ENCODE assay signal across 8 cellular contexts in the genomic region with DNA sequence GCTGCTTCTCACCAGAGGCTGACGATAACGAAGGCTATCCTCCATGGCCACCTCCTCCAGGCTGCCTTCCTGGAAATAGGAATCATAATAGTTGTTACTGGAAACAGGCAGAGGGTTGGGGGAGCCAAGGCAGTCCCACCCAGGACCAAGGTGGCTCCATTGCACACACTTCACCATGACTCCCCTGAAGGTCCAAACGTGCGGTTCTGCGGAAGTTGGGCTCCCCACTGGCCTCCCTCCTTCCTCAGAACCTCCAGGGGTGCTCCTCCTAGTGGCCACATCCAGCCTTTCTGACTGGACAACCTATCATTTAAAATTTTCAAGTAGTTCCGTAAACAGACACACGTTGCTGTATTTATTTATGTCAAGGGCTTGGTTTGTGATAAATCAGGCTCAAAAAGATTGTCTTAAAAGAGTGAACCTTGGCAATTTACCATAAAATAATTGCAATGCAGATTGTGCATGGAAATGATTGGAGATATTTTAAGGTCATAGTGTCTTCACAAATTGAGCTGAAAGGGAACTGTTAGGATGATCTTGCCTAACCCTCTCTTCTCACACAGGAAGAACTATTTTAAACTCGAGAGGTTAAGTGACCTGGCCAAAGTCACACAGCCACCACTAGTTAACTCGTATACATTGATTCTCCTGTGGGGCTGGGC. TPM values are rescaled to one million over a fixed set of nuclear protein-coding genes. Genes with fewer than 3 reads are reported as not detected.
DNase-seq lines count a peak whose midpoint lies in the region; ATAC-seq and TF ChIP-seq lines count a peak whose summit lies in the region.

No MANE protein-coding gene starts in this region.

- peaks cover 52% of the 10 kb centered on the region for H3K4me1 Mint-ChIP-seq in activated CD4-positive, alpha-beta memory T cell treated with anti-CD3 and anti-CD28 coated beads, Interleukin-2, amount 10 ng/mL, durations not matched to agents 7 days and 5 days
- peaks cover 24 to 54% (median 28%) of the 10 kb centered on the region in 7 donors for H3K4me1 Mint-ChIP-seq in naive thymus-derived CD4-positive, alpha-beta T cell

- CTCF ChIA-PET in activated CD4-positive, alpha-beta memory T cell treated with anti-CD3 and anti-CD28 coated beads, Interleukin-2, amount 10 ng/mL, durations not matched to agents 7 days and 5 days (lab: Charles Lee), result interaction anchor here (0.8 to 6.8 kb wide), 10 partner anchors 8 to 372 kb away, joined by 3 to 54 read pairs (median 4); a partner anchor contains a TSS
- CTCF ChIA-PET in naive thymus-derived CD4-positive, alpha-beta T cell (lab: Charles Lee), result interaction anchor here (0.7 kb wide), 1 partner anchor 10 kb away, joined by 3 read pairs; no protein-coding TSS in a partner anchor

- H3K36me3 ChIP-seq in naive thymus-derived CD4-positive, alpha-beta T cell (ENCODE audit: control insufficient read depth in 2 of 3, insufficient read depth in 3 of 3, low read length in 3 of 3), result no peaks in the 10 kb centered on the region
- H3K36me3 ChIP-seq in upper lobe of right lung, result no peaks in the 10 kb centered on the region

- ATAC-seq in naive thymus-derived CD4-positive, alpha-beta T cell, result peak; percentile 51
- ATAC-seq in upper lobe of right lung (peak; percentile 67), GM18858 (IDR thresholded peaks at IDR 0.05; ENCODE audit: unreplicated experiment) (no peak)

- intact Hi-C loops in naive thymus-derived CD4-positive, alpha-beta T cell (cut with micrococcal nuclease), result loop anchor here in 1 of 2 donors (2.0 kb wide), 1 partner anchor 13 kb away; no protein-coding TSS in a partner anchor
- intact Hi-C loops in upper lobe of right lung (cut with DNase I), result no loop called here

- H3K27me3 ChIP-seq in naive thymus-derived CD4-positive, alpha-beta T cell (ENCODE audit: control insufficient read depth in 2 of 2, insufficient read depth in 2 of 2, low read length in 2 of 2), result no peaks in the 10 kb centered on the region
- no peaks in the 10 kb centered on the region for H3K27me3 ChIP-seq in upper lobe of right lung

- no peaks in the 10 kb centered on the region for H3K9me3 ChIP-seq in naive thymus-derived CD4-positive, alpha-beta T cell (ENCODE audit: control insufficient read depth in 2 of 3, low read length in 3 of 3)
- no peaks in the 10 kb centered on the region for H3K9me3 ChIP-seq in upper lobe of right lung

- no peaks in the 10 kb centered on the region for H3K36me3 Mint-ChIP-seq in activated CD4-positive, alpha-beta memory T cell treated with anti-CD3 and anti-CD28 coated beads, Interleukin-2, amount 10 ng/mL, durations not matched to agents 7 days and 5 days (ENCODE audit: low read depth)
- no peaks in the 10 kb centered on the region for H3K36me3 Mint-ChIP-seq in naive thymus-derived CD4-positive, alpha-beta T cell

- H3K27me3 Mint-ChIP-seq in activated CD4-positive, alpha-beta memory T cell treated with anti-CD3 and anti-CD28 coated beads, Interleukin-2, amount 10 ng/mL, durations not matched to agents 7 days and 5 days, result peaks cover 5% of the 10 kb centered on the region
- no peaks in the 10 kb centered on the region for H3K27me3 Mint-ChIP-seq in naive thymus-derived CD4-positive, alpha-beta T cell

- no peak overlapping the region for H3K4me3 Mint-ChIP-seq in activated CD4-positive, alpha-beta memory T cell treated with anti-CD3 and anti-CD28 coated beads, Interleukin-2, amount 10 ng/mL, durations not matched to agents 7 days and 5 days
- peak overlapping the region; percentile 26 to 95 (median 72) for H3K4me3 Mint-ChIP-seq in naive thymus-derived CD4-positive, alpha-beta T cell

- H3K27ac ChIP-seq in naive thymus-derived CD4-positive, alpha-beta T cell (ENCODE audit: low read depth, low read length), result no peak overlapping the region
- peak overlapping the region; percentile 83 for H3K27ac ChIP-seq in upper lobe of right lung

- peaks cover 0 to 6% of the 10 kb centered on the region in 2 donors for H3K4me1 ChIP-seq in naive thymus-derived CD4-positive, alpha-beta T cell (ENCODE audit: control insufficient read depth in 2 of 2, insufficient read depth in 2 of 2, low read length in 2 of 2)
- peaks cover 37% of the 10 kb centered on the region for H3K4me1 ChIP-seq in upper lobe of right lung

- peak overlapping the region; percentile 1 for H3K27ac Mint-ChIP-seq in activated CD4-positive, alpha-beta memory T cell treated with anti-CD3 and anti-CD28 coated beads, Interleukin-2, amount 10 ng/mL, durations not matched to agents 7 days and 5 days
- peak overlapping the region in 5 of 9 donors; percentile 36 to 61 (median 57) for H3K27ac Mint-ChIP-seq in naive thymus-derived CD4-positive, alpha-beta T cell

- TF ChIP-seq CTCF in GM12874 (IDR thresholded peaks at IDR 0.05; ENCODE audit: insufficient read depth, low read depth, low read length), result peak; percentile 78
- TF ChIP-seq CTCF in epithelial cell of proximal tubule (conservative IDR thresholded peaks at IDR 0.05; ENCODE audit: low read depth, low read length), result peak; percentile 90
- peak; percentile 80 for TF ChIP-seq CTCF in upper lobe of right lung (IDR thresholded peaks at IDR 0.05)

- DNase-seq in A172 (ENCODE audit: low spot score) (peak; percentile 26), NCI-H526 treated with DMSO at 0.1 percent for 48 hours (lab: John Stamatoyannopoulos, UW) (peak; percentile 20), epithelial cell of proximal tubule (ENCODE audit: low read depth) (no peak), upper lobe of right lung (no peak)
- DNase-seq in activated CD4-positive, alpha-beta memory T cell treated with anti-CD3 and anti-CD28 coated beads, Interleukin-2, amount 10 ng/mL, durations not matched to agents 7 days and 5 days, result peak; percentile 63
- peak in 7 of 9 donors; percentile 21 to 42 (median 25) for DNase-seq in naive thymus-derived CD4-positive, alpha-beta T cell

- H3K9me3 Mint-ChIP-seq in activated CD4-positive, alpha-beta memory T cell treated with anti-CD3 and anti-CD28 coated beads, Interleukin-2, amount 10 ng/mL, durations not matched to agents 7 days and 5 days, result no peaks in the 10 kb centered on the region
- peaks cover 0 to 1% (median 0%) of the 10 kb centered on the region in 11 donors for H3K9me3 Mint-ChIP-seq in naive thymus-derived CD4-positive, alpha-beta T cell

- POLR2A ChIA-PET in activated CD4-positive, alpha-beta memory T cell treated with anti-CD3 and anti-CD28 coated beads, Interleukin-2, amount 10 ng/mL, durations not matched to agents 7 days and 5 days (lab: Charles Lee), result interaction anchor here (1.4 to 3.0 kb wide), 3 partner anchors 14 to 149 kb away, joined by 3 to 13 read pairs (median 11); a partner anchor contains a TSS
- POLR2A ChIA-PET in naive thymus-derived CD4-positive, alpha-beta T cell (lab: Charles Lee), result interaction anchor here (1.0 kb wide), 1 partner anchor 13 kb away, joined by 4 read pairs; no protein-coding TSS in a partner anchor

- H3K4me3 ChIP-seq in epithelial cell of proximal tubule (ENCODE audit: low read depth, low read length), result peak overlapping the region; percentile 66
- H3K4me3 ChIP-seq in naive thymus-derived CD4-positive, alpha-beta T cell (ENCODE audit: low read length), result no peak overlapping the region
- H3K4me3 ChIP-seq in upper lobe of right lung, result peak overlapping the region; percentile 75

RNA-seq across cellular contexts. Expression of a gene that starts 1.4 kb away (rescaled TPM):
- 6.1 and 6.6 TPM in 2 replicates for total RNA-seq in A172 (2014; rRNA removed; shearing (Covaris generic))
- total RNA-seq in activated CD4-positive, alpha-beta memory T cell treated with anti-CD3 and anti-CD28 coated beads, Interleukin-2, amount 10 ng/mL, durations not matched to agents 7 days and 5 days, result 1 to 10 TPM; 1.7 to 1.9 TPM
- total RNA-seq in epithelial cell of proximal tubule (6.9 and 9.0 TPM in 2 replicates), upper lobe of right lung (43.4 TPM)
- total RNA-seq in naive thymus-derived CD4-positive, alpha-beta T cell, result 1 to 10 TPM in 3 of 5 experiments, under 1 TPM in 2; 0.57 to 8.9 (median 1.3) TPM
- under 1 TPM; 0.69 to 0.79 TPM for polyA plus RNA-seq in naive thymus-derived CD4-positive, alpha-beta T cell

RNA-seq across cellular contexts. Expression of a gene that starts 13.9 kb away (rescaled TPM):
- 72.1 and 77.8 TPM in 2 replicates for total RNA-seq in A172 (2014; rRNA removed; shearing (Covaris generic))
- 10 to 100 TPM; 48.3 to 54.9 TPM for total RNA-seq in activated CD4-positive, alpha-beta memory T cell treated with anti-CD3 and anti-CD28 coated beads, Interleukin-2, amount 10 ng/mL, durations not matched to agents 7 days and 5 days
- total RNA-seq in epithelial cell of proximal tubule (97.5 and 123 TPM in 2 replicates), upper lobe of right lung (46.5 TPM)
- 10 to 100 TPM; 40.6 to 84.2 (median 56.3) TPM for total RNA-seq in naive thymus-derived CD4-positive, alpha-beta T cell
- 10 to 100 TPM; 34.6 to 62.3 TPM for polyA plus RNA-seq in naive thymus-derived CD4-positive, alpha-beta T cell

RNA-seq across cellular contexts. Expression of a gene that starts 30.0 kb away (rescaled TPM):
- 8.1 and 9.1 TPM in 2 replicates for total RNA-seq in A172 (2014; rRNA removed; shearing (Covaris generic))
- 1 to 10 TPM; 5.3 to 5.8 TPM for total RNA-seq in activated CD4-positive, alpha-beta memory T cell treated with anti-CD3 and anti-CD28 coated beads, Interleukin-2, amount 10 ng/mL, durations not matched to agents 7 days and 5 days
- 9.1 and 10.7 TPM in 2 replicates for total RNA-seq in epithelial cell of proximal tubule
- total RNA-seq in naive thymus-derived CD4-positive, alpha-beta T cell, result 1 to 10 TPM; 2.0 to 5.2 (median 3.4) TPM
- 1 to 10 TPM in 1 of 2 donors, under 1 TPM in 1; 0.85 to 1.9 TPM for polyA plus RNA-seq in naive thymus-derived CD4-positive, alpha-beta T cell
- 2.9 TPM for total RNA-seq in upper lobe of right lung

RNA-seq across cellular contexts. Expression of a gene that starts 31.1 kb away (rescaled TPM):
- 0.38 TPM in 1 of 2 replicates, not detected in the other for total RNA-seq in A172 (2014; rRNA removed; shearing (Covaris generic))
- not detected for total RNA-seq in activated CD4-positive, alpha-beta memory T cell treated with anti-CD3 and anti-CD28 coated beads, Interleukin-2, amount 10 ng/mL, durations not matched to agents 7 days and 5 days
- total RNA-seq in epithelial cell of proximal tubule (4.1 and 11.4 TPM in 2 replicates), upper lobe of right lung (2.5 TPM)
- 1 to 10 TPM in 2 of 5 experiments, under 1 TPM in 1, not detected in 2; 0.56 to 4.8 (median 4.0) TPM for total RNA-seq in naive thymus-derived CD4-positive, alpha-beta T cell
- 1 to 10 TPM in 1 of 2 donors, under 1 TPM in 1; 0.21 to 2.4 TPM for polyA plus RNA-seq in naive thymus-derived CD4-positive, alpha-beta T cell

RNA-seq across cellular contexts. Expression of a gene that starts 59.0 kb away (rescaled TPM):
- total RNA-seq in A172 (2014; rRNA removed; shearing (Covaris generic)), result not detected in 2 replicates
- not detected for total RNA-seq in activated CD4-positive, alpha-beta memory T cell treated with anti-CD3 and anti-CD28 coated beads, Interleukin-2, amount 10 ng/mL, durations not matched to agents 7 days and 5 days
- total RNA-seq in epithelial cell of proximal tubule, result 2.1 and 11.6 TPM in 2 replicates
- total RNA-seq in naive thymus-derived CD4-positive, alpha-beta T cell, result not detected
- polyA plus RNA-seq in naive thymus-derived CD4-positive, alpha-beta T cell, result not detected
- total RNA-seq in upper lobe of right lung, result 17.2 TPM

Comparison
In these comparisons a context has a peak if more than half of its experiments do, and no peak if none do; other contexts are left out.
1. DNase-seq: peak in A172 (single experiment), NCI-H526 treated with DMSO at 0.1 percent for 48 hours (single experiment), activated CD4-positive, alpha-beta memory T cell treated with anti-CD3 and anti-CD28 coated beads, Interleukin-2, amount 10 ng/mL, durations not matched to agents 7 days and 5 days (single experiment) and naive thymus-derived CD4-positive, alpha-beta T cell (7 of 9); none in epithelial cell of proximal tubule (single experiment) and upper lobe of right lung (single experiment).
2. Peak in every context shown above with its lines, with median percentiles within 50 percentile points of each other: CTCF ChIP-seq.